Comparison of ENCODE assay signal across 8 cellular contexts in genomic region chr17:40542562-40543411, GRCh38. TPM values are rescaled to one million over a fixed set of nuclear protein-coding genes. Genes with fewer than 3 reads are reported as not detected.
DNase-seq lines count a peak whose midpoint lies in the region; ATAC-seq and TF ChIP-seq lines count a peak whose summit lies in the region.

No MANE protein-coding gene starts in this region.

- no peaks in the 10 kb centered on the region for H3K36me3 Mint-ChIP-seq in brain
- H3K36me3 Mint-ChIP-seq in stimulated activated memory B cell treated with anti-CD40 and anti-IgM and Interleukin-4, amounts not matched to agents 10 μg/mL and 1 μg/mL and 100 μg/mL, for 72 hours: no peaks in the 10 kb centered on the region

- H3K27me3 ChIP-seq in OCI-LY3 (ENCODE audit: low read depth, low read length): no peaks in the 10 kb centered on the region

- ATAC-seq in GM19455 (IDR thresholded peaks at IDR 0.05; ENCODE audit: unreplicated experiment): peak; percentile 62
- ATAC-seq in stimulated activated memory B cell treated with anti-CD40 and anti-IgM and Interleukin-4, amounts not matched to agents 10 μg/mL and 1 μg/mL and 100 μg/mL, for 72 hours: peak; percentile 75

- TF ChIP-seq CTCF in OCI-LY3 (IDR thresholded peaks at IDR 0.05; ENCODE audit: low read depth, low read length): no peak
- TF ChIP-seq CTCF in brain (conservative IDR thresholded peaks at IDR 0.05): no peak

- no peaks in the 10 kb centered on the region for H3K27me3 Mint-ChIP-seq in brain
- H3K27me3 Mint-ChIP-seq in stimulated activated memory B cell treated with anti-CD40 and anti-IgM and Interleukin-4, amounts not matched to agents 10 μg/mL and 1 μg/mL and 100 μg/mL, for 72 hours: no peaks in the 10 kb centered on the region

- peak overlapping the region; percentile 93 to 98 (median 95) for H3K27ac Mint-ChIP-seq in brain
- H3K27ac Mint-ChIP-seq in stimulated activated memory B cell treated with anti-CD40 and anti-IgM and Interleukin-4, amounts not matched to agents 10 μg/mL and 1 μg/mL and 100 μg/mL, for 72 hours: peak overlapping the region; percentile 97

- no peaks in the 10 kb centered on the region for H3K9me3 ChIP-seq in OCI-LY3 (ENCODE audit: insufficient read depth, low read length)

- peak overlapping the region; percentile 22 to 61 (median 41) for H3K4me3 Mint-ChIP-seq in brain
- H3K4me3 Mint-ChIP-seq in stimulated activated memory B cell treated with anti-CD40 and anti-IgM and Interleukin-4, amounts not matched to agents 10 μg/mL and 1 μg/mL and 100 μg/mL, for 72 hours: peak overlapping the region; percentile 27

- peak overlapping the region; percentile 95 for H3K27ac ChIP-seq in OCI-LY3 (ENCODE audit: low read length)

- no peaks in the 10 kb centered on the region for H4K20me1 ChIP-seq in OCI-LY3 (ENCODE audit: insufficient read depth, low read length)

- peaks cover 79% of the 10 kb centered on the region for H3K4me1 Mint-ChIP-seq in brain
- H3K4me1 Mint-ChIP-seq in stimulated activated memory B cell treated with anti-CD40 and anti-IgM and Interleukin-4, amounts not matched to agents 10 μg/mL and 1 μg/mL and 100 μg/mL, for 72 hours: peaks cover 66% of the 10 kb centered on the region

- H3K4me3 ChIP-seq in OCI-LY3 (ENCODE audit: low read length): peak overlapping the region; percentile 68

- H3K4me2 ChIP-seq in OCI-LY3 (ENCODE audit: low read length): peak overlapping the region; percentile 89

- peaks cover 0 to 7% (median 0%) of the 10 kb centered on the region in 5 experiments for H3K9me3 Mint-ChIP-seq in brain
- no peaks in the 10 kb centered on the region for H3K9me3 Mint-ChIP-seq in stimulated activated memory B cell treated with anti-CD40 and anti-IgM and Interleukin-4, amounts not matched to agents 10 μg/mL and 1 μg/mL and 100 μg/mL, for 72 hours

- H3K36me3 ChIP-seq in OCI-LY3 (replicated peaks; ENCODE audit: low read depth, low read length): no peaks in the 10 kb centered on the region

- 0 out of 2 replicates have a peak overlapping the region, but pooled peaks have one; percentile 2 for H2AFZ ChIP-seq in OCI-LY3 (ENCODE audit: low read depth, low read length)

- DNase-seq in AG08396 (ENCODE audit: low spot score): peak; percentile 81
- DNase-seq in left kidney (ENCODE audit: low read depth, low spot score): peak; percentile 89
- no peak for DNase-seq in NCI-H82 treated with DMSO at 0.1 percent for 48 hours (lab: John Stamatoyannopoulos, UW; ENCODE audit: unreplicated experiment)
- no peak for DNase-seq in iPS-NIHi11 (ENCODE audit: low spot score)

- peak overlapping the region; percentile 85 for H3K9ac ChIP-seq in OCI-LY3 (ENCODE audit: low read length)

- H3K4me1 ChIP-seq in OCI-LY3 (ENCODE audit: low read length): peaks cover 55% of the 10 kb centered on the region

- peaks cover 6% of the 10 kb centered on the region; the same call in 1 of the 2 replicates for H3K79me2 ChIP-seq in OCI-LY3 (ENCODE audit: low read length)

RNA-seq across cellular contexts. Expression of gene CCR7, which starts 22.5 kb away (rescaled TPM):
- not detected for polyA plus RNA-seq in brain (ENCODE audit: insufficient read depth, low read depth, low replicate concordance)

RNA-seq across cellular contexts. Expression of gene TNS4, which starts 41.4 kb away (rescaled TPM):
- polyA plus RNA-seq in brain (ENCODE audit: insufficient read depth, low read depth, low replicate concordance): not detected

Comparison
In these comparisons a context has a peak if more than half of its experiments do, and no peak if none do; other contexts are left out.
1. DNase-seq: peak in AG08396 (single experiment) and left kidney (single experiment); none in NCI-H82 treated with DMSO at 0.1 percent for 48 hours (single experiment) and iPS-NIHi11 (single experiment).